In the genomic region with DNA sequence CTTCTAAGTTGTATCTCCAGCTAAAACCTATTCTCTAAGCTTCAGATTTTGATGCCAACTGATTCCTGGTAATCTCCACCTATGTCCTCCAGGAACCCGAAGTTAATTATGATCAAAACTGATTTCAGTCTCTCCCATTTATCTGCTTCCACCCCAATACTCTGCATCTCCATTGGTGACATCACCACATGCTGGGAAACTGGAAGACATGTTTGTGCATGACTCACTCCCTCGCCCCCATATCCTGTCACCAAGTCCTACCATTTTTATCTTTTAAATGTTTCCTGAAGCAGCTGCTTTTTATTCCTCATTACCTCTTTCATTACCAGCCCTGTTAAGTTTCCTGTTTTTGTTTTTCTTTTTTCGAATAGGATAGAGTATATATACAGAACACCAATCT, we compare ENCODE assay signal across 19 cellular contexts.
DNase-seq lines count a peak whose midpoint lies in the region; ATAC-seq, FAIRE-seq and TF ChIP-seq lines count a peak whose summit lies in the region.
"Had no signal": no experiment of that assay in that cellular context is flagged by ENCODE, and none has a peak within 500 bp of the region (broad histone marks: within the 10 kb centered on the region; RNA-seq: fewer than 3 reads in every experiment).

No MANE protein-coding gene starts in this region.

- no peaks in the 10 kb centered on the region for H3K27me3 ChIP-seq in HepG2 (ENCODE audit: control insufficient read depth in 1 of 2, insufficient read depth in 2 of 2, low read length in 2 of 2)
- H3K27me3 ChIP-seq: colonic mucosa, ovary had no signal

- H3K9ac ChIP-seq in HepG2 (ENCODE audit: insufficient read depth, low read depth, low read length): no peak overlapping the region

- H3K79me2 ChIP-seq in HepG2 (ENCODE audit: insufficient read depth, low read length) (no peaks in the 10 kb centered on the region), OCI-LY7 (ENCODE audit: insufficient read depth, low read depth, low read length) (no peaks in the 10 kb centered on the region)

- H4K20me1 ChIP-seq in HepG2 (ENCODE audit: insufficient read depth, low read length): no peaks in the 10 kb centered on the region; the same call in 1 of the 2 replicates
- H4K20me1 ChIP-seq in OCI-LY7 (ENCODE audit: insufficient read depth, low read length): no peaks in the 10 kb centered on the region

- no peak overlapping the region for H3K27ac ChIP-seq in caudate nucleus (ENCODE audit: low read depth, low read length)
- H3K27ac ChIP-seq in HepG2 (ENCODE audit: extremely low read length, insufficient read depth, low read length): no peak overlapping the region
- H3K27ac ChIP-seq in OCI-LY7 (ENCODE audit: low read depth, low read length, poor library complexity, severe bottlenecking): no peak overlapping the region
- H3K27ac ChIP-seq: colonic mucosa, ovary had no signal

- CTCF ChIA-PET in HepG2 (lab: Yijun Ruan, JAX; ENCODE audit: low intra/inter-chr PET ratio, low total read pairs) (no interaction called here), OCI-LY7 (lab: Charles Lee; ENCODE audit: unreplicated experiment) (no interaction called here)

- in situ Hi-C loops in HepG2 (cut with HindIII; ENCODE audit: extremely low pct_ligation_motif_present, low pct_unique_long_range_greater_than_20kb): no loop called here

- POLR2A ChIA-PET in HepG2 (lab: Yijun Ruan, JAX): no interaction called here
- POLR2A ChIA-PET in OCI-LY7 (lab: Charles Lee): interaction anchor here (0.9 kb wide), 1 partner anchor 8 kb away, joined by 3 read pairs; no protein-coding TSS in a partner anchor

- no peak overlapping the region for H3K4me3 ChIP-seq in AG10803 (ENCODE audit: low read length)
- H3K4me3 ChIP-seq in HepG2 (replicated peaks in 1 of 3; ENCODE audit: insufficient read depth in 1 of 3, low read depth in 2 of 3, low read length in 3 of 3): no peak overlapping the region
- no peak overlapping the region for H3K4me3 ChIP-seq in OCI-LY7 (ENCODE audit: low read depth, low read length, poor library complexity, severe bottlenecking)
- H3K4me3 ChIP-seq: colonic mucosa, ovary had no signal

- H3K4me2 ChIP-seq in HepG2 (ENCODE audit: low read depth, low read length): no peak overlapping the region
- no peak overlapping the region for H3K4me2 ChIP-seq in OCI-LY7 (ENCODE audit: low read length)

- BruUV-seq in HepG2 (replicated peaks; lab: Mats Ljungman, UMichigan) (no TSS peak), OCI-LY7 (replicated peaks; lab: Mats Ljungman, UMichigan) (no TSS peak)

- no peaks in the 10 kb centered on the region for H3K9me3 ChIP-seq in HepG2 (ENCODE audit: low read length)
- no peaks in the 10 kb centered on the region for H3K9me3 ChIP-seq in OCI-LY7 (ENCODE audit: low read length)
- H3K9me3 ChIP-seq: colonic mucosa, ovary had no signal

- ATAC-seq in HepG2: no peak
- ATAC-seq: activated CD4-positive, alpha-beta T cell treated with anti-CD3 and anti-CD28 coated beads for 36 hours; esophagus mucosa had no signal

- intact Hi-C loops in HepG2 (cut with micrococcal nuclease; ENCODE audit: unreplicated experiment): no loop called here
- intact Hi-C loops in OCI-LY7 (cut with micrococcal nuclease; ENCODE audit: unreplicated experiment): no loop called here

- no peak for TF ChIP-seq RAD21 in HepG2 (CRISPR knock-in tag; IDR thresholded peaks at IDR 0.05)

- H3K36me3 ChIP-seq in HepG2 (replicated peaks in 1 of 2; ENCODE audit: control insufficient read depth in 1 of 2, insufficient read depth in 2 of 2, low read length in 2 of 2) (no peaks in the 10 kb centered on the region), OCI-LY7 (ENCODE audit: insufficient read depth, low read length) (no peaks in the 10 kb centered on the region)
- H3K36me3 ChIP-seq: colonic mucosa, ovary had no signal

- H3K9me2 ChIP-seq in OCI-LY7 (ENCODE audit: insufficient read depth, low read length): no peaks in the 10 kb centered on the region

- no peak for TF ChIP-seq POLR2A in HepG2 (IDR thresholded peaks at IDR 0.05; ENCODE audit: insufficient read depth in 1 of 2, low read depth in 2 of 2, low read length in 2 of 2)

- no peak for FAIRE-seq in HepG2 (lab: Jason Lieb, UNC)

- 1% methylated on average over 3 of the region's 3 CpGs for WGBS in HepG2 (ENCODE audit: low lambda C conversion rate)

- TF ChIP-seq CTCF in AG10803 (conservative IDR thresholded peaks at IDR 0.05; ENCODE audit: low read length) (no peak), HepG2 (CRISPR knock-in tag; IDR thresholded peaks at IDR 0.05) (no peak), OCI-LY7 (conservative IDR thresholded peaks at IDR 0.05; ENCODE audit: low read length) (no peak)

- H2AFZ ChIP-seq in HepG2 (ENCODE audit: low read length): no peak overlapping the region
- no peak overlapping the region for H2AFZ ChIP-seq in OCI-LY7 (ENCODE audit: low read length)

- TF ChIP-seq EP300 in HepG2 (IDR thresholded peaks at IDR 0.05; ENCODE audit: low read depth in 2 of 2, low read length in 2 of 2) (no peak), HepG2 (CRISPR knock-in tag; IDR thresholded peaks at IDR 0.05; ENCODE audit: borderline replicate concordance) (no peak)

- no peaks in the 10 kb centered on the region for H3K4me1 ChIP-seq in HepG2 (ENCODE audit: insufficient read depth, low read length)
- H3K4me1 ChIP-seq in OCI-LY7 (ENCODE audit: insufficient read depth, low read length, poor library complexity, severe bottlenecking): no peaks in the 10 kb centered on the region
- H3K4me1 ChIP-seq: colonic mucosa had no signal

- peak; percentile 13 for DNase-seq in AG10803 (ENCODE audit: low read depth)
- DNase-seq in M059J (ENCODE audit: low read depth): peak; percentile 57
- peak in 32 of 61 donors; percentile 0 to 82 (median 18) for DNase-seq in caudate nucleus (lab: John Stamatoyannopoulos, UW)
- no peak for DNase-seq in HepG2 (ENCODE audit: low spot score)
- DNase-seq in SHP77 treated with DMSO at 0.1 percent for 48 hours (lab: John Stamatoyannopoulos, UW): no peak
- no peak for DNase-seq in NCI-H510A (lab: John Stamatoyannopoulos, UW)
- no peak for DNase-seq in SKM-1 (lab: John Stamatoyannopoulos, UW; ENCODE audit: unreplicated experiment)
- DNase-seq in OCI-LY7 (ENCODE audit: low spot score): no peak
- DNase-seq: activated CD4-positive, alpha-beta T cell treated with anti-CD3 and anti-CD28 coated beads for 36 hours; activated naive CD8-positive, alpha-beta T cell treated with anti-CD3 and anti-CD28 coated beads, Interleukin-2, amount 10 ng/mL, durations not matched to agents 7 days and 5 days; activated T-cell treated with anti-CD3 and anti-CD28 coated beads, Interleukin-2, amount 50 U/mL, for 1 hour; Calu3; colonic mucosa; Kasumi-1; NCI-H187 treated with DMSO at 0.1 percent for 48 hours; NCI-H524 treated with DMSO at 0.1 percent for 48 hours; ovary; T-helper 1 cell had no signal

TF ChIP-seq in HepG2, 621 proteins besides CTCF, POLR2A, EP300 and RAD21 (continues in another document):
- TF ChIP-seq SP2 (CRISPR knock-in tag; IDR thresholded peaks at IDR 0.05) (no peak), ZMYM3 (CRISPR knock-in tag; IDR thresholded peaks at IDR 0.05) (no peak), CREB1 (IDR thresholded peaks at IDR 0.05) (peak; percentile 52), CREB1 (CRISPR knock-in tag; IDR thresholded peaks at IDR 0.05) (no peak), ATF7 (IDR thresholded peaks at IDR 0.05) (peak; percentile 52; the same call in 1 of the 2 replicates), ATF7 (CRISPR knock-in tag; IDR thresholded peaks at IDR 0.05) (no peak)

Comparison
In these comparisons a context has a peak if more than half of its experiments do, and no peak if none do; other contexts are left out.
1. DNase-seq: peak in AG10803 (single experiment), M059J (single experiment) and caudate nucleus (32 of 61); none in HepG2 (single experiment), SHP77 treated with DMSO at 0.1 percent for 48 hours (single experiment), NCI-H510A (single experiment), SKM-1 (single experiment) and OCI-LY7 (single experiment).